Comparison of ENCODE assay signal across 9 cellular contexts in genomic region chr20:49568491-49569151, GRCh38. TPM values are rescaled to one million over a fixed set of nuclear protein-coding genes. Genes with fewer than 3 reads are reported as not detected.
DNase-seq lines count a peak whose midpoint lies in the region; ATAC-seq and TF ChIP-seq lines count a peak whose summit lies in the region.
"Had no signal": no experiment of that assay in that cellular context is flagged by ENCODE, and none has a peak within 500 bp of the region (broad histone marks: within the 10 kb centered on the region; RNA-seq: fewer than 3 reads in every experiment).

No MANE protein-coding gene starts in this region.

- peaks cover 49% of the 10 kb centered on the region for H3K27me3 Mint-ChIP-seq in activated CD4-positive, alpha-beta memory T cell treated with anti-CD3 and anti-CD28 coated beads for 36 hours
- peaks cover 53% of the 10 kb centered on the region for H3K27me3 Mint-ChIP-seq in activated CD4-positive, alpha-beta memory T cell treated with anti-CD3 and anti-CD28 coated beads, Interleukin-2, amount 10 ng/mL, durations not matched to agents 7 days and 5 days
- H3K27me3 Mint-ChIP-seq in endothelial cell (ENCODE audit: unreplicated experiment) = peaks cover 11% of the 10 kb centered on the region

- H3K4me3 ChIP-seq in liver (ENCODE audit: low read depth in 1 of 3, low read length in 3 of 3) (no peak overlapping the region), testis (peak overlapping the region; percentile 61 to 69)

- H3K27ac ChIP-seq in liver (ENCODE audit: low read depth in 1 of 2, low read length in 2 of 2) (peak overlapping the region in 1 of 2 donors; percentile 25), testis (peak overlapping the region; percentile 84 to 91)

- peak; percentile 9 for DNase-seq in activated CD4-positive, alpha-beta memory T cell treated with anti-CD3 and anti-CD28 coated beads for 36 hours
- DNase-seq in activated CD4-positive, alpha-beta memory T cell treated with anti-CD3 and anti-CD28 coated beads, Interleukin-2, amount 10 ng/mL, durations not matched to agents 7 days and 5 days = no peak
- DNase-seq in endothelial cell (ENCODE audit: low spot score) (no peak), testis (no peak), retina (no peak), NCI-H1417 treated with DMSO at 0.1 percent for 48 hours (lab: John Stamatoyannopoulos, UW) (no peak)
- DNase-seq: NCI-H1436 had no signal

- no peak overlapping the region for H3K4me3 Mint-ChIP-seq in activated CD4-positive, alpha-beta memory T cell treated with anti-CD3 and anti-CD28 coated beads for 36 hours
- H3K4me3 Mint-ChIP-seq in activated CD4-positive, alpha-beta memory T cell treated with anti-CD3 and anti-CD28 coated beads, Interleukin-2, amount 10 ng/mL, durations not matched to agents 7 days and 5 days = no peak overlapping the region
- peak overlapping the region; percentile 88 for H3K4me3 Mint-ChIP-seq in endothelial cell (ENCODE audit: unreplicated experiment)

- H3K9me3 ChIP-seq in liver (ENCODE audit: control insufficient read depth in 4 of 4, low read length in 3 of 4) (no peaks in the 10 kb centered on the region), testis (no peaks in the 10 kb centered on the region)

- peaks cover 14% of the 10 kb centered on the region for H3K4me1 Mint-ChIP-seq in activated CD4-positive, alpha-beta memory T cell treated with anti-CD3 and anti-CD28 coated beads for 36 hours (ENCODE audit: low read depth)
- H3K4me1 Mint-ChIP-seq in activated CD4-positive, alpha-beta memory T cell treated with anti-CD3 and anti-CD28 coated beads, Interleukin-2, amount 10 ng/mL, durations not matched to agents 7 days and 5 days = peaks cover 29% of the 10 kb centered on the region
- peaks cover 21% of the 10 kb centered on the region for H3K4me1 Mint-ChIP-seq in endothelial cell (ENCODE audit: unreplicated experiment)

- TF ChIP-seq CTCF in endothelial cell (IDR thresholded peaks at IDR 0.05; ENCODE audit: unreplicated experiment) (no peak), liver (IDR thresholded peaks at IDR 0.05; ENCODE audit: low read depth, low read length, missing input control) (no peak), testis (IDR thresholded peaks at IDR 0.05) (no peak)

- CTCF ChIA-PET in activated CD4-positive, alpha-beta memory T cell treated with anti-CD3 and anti-CD28 coated beads for 36 hours (lab: Charles Lee) = interaction anchor here (0.6 to 4.9 kb wide), 2 partner anchors 27 to 391 kb away, joined by 3 to 22 read pairs; no protein-coding TSS in a partner anchor
- CTCF ChIA-PET in activated CD4-positive, alpha-beta memory T cell treated with anti-CD3 and anti-CD28 coated beads, Interleukin-2, amount 10 ng/mL, durations not matched to agents 7 days and 5 days (lab: Charles Lee) = interaction anchor here (2.4 kb wide), 1 partner anchor 27 kb away, joined by 9 read pairs; no protein-coding TSS in a partner anchor

- H3K27me3 ChIP-seq in liver (ENCODE audit: control insufficient read depth in 4 of 4, insufficient read depth in 4 of 4, low read length in 3 of 4) (peaks cover 0 to 4% (median under 1%) of the 10 kb centered on the region in 4 donors), testis (no peaks in the 10 kb centered on the region)

- 66% methylated on average over 14 of the region's 14 CpGs for WGBS in liver
- 46% methylated on average over 14 of the region's 14 CpGs for WGBS in testis, 2 donors

- H3K27ac Mint-ChIP-seq in activated CD4-positive, alpha-beta memory T cell treated with anti-CD3 and anti-CD28 coated beads for 36 hours = no peak overlapping the region
- no peak overlapping the region for H3K27ac Mint-ChIP-seq in activated CD4-positive, alpha-beta memory T cell treated with anti-CD3 and anti-CD28 coated beads, Interleukin-2, amount 10 ng/mL, durations not matched to agents 7 days and 5 days
- H3K27ac Mint-ChIP-seq in endothelial cell (ENCODE audit: unreplicated experiment) = no peak overlapping the region

- intact Hi-C loops in activated CD4-positive, alpha-beta memory T cell treated with anti-CD3 and anti-CD28 coated beads for 36 hours (cut with micrococcal nuclease) = no loop called here
- intact Hi-C loops in testis (cut with DNase I; ENCODE audit: low total_unique reads) = no loop called here

- no peak for TF ChIP-seq RAD21 in liver (IDR thresholded peaks at IDR 0.05)

- TF ChIP-seq POLR2A in testis (IDR thresholded peaks at IDR 0.05) = no peak

- peaks cover 0 to 4% (median 1%) of the 10 kb centered on the region in 4 donors for H3K4me1 ChIP-seq in liver (ENCODE audit: control insufficient read depth in 4 of 4, insufficient read depth in 4 of 4, low read length in 3 of 4)
- H3K4me1 ChIP-seq in testis = peaks cover 18% of the 10 kb centered on the region

- POLR2A ChIA-PET in activated CD4-positive, alpha-beta memory T cell treated with anti-CD3 and anti-CD28 coated beads for 36 hours (lab: Charles Lee) = no interaction called here
- POLR2A ChIA-PET in activated CD4-positive, alpha-beta memory T cell treated with anti-CD3 and anti-CD28 coated beads, Interleukin-2, amount 10 ng/mL, durations not matched to agents 7 days and 5 days (lab: Charles Lee) = interaction anchor here (1.0 to 3.9 kb wide), 2 partner anchors 23 to 27 kb away, joined by 3 to 20 read pairs; no protein-coding TSS in a partner anchor

- H3K9me3 Mint-ChIP-seq in activated CD4-positive, alpha-beta memory T cell treated with anti-CD3 and anti-CD28 coated beads for 36 hours = no peaks in the 10 kb centered on the region
- peaks cover 2% of the 10 kb centered on the region for H3K9me3 Mint-ChIP-seq in activated CD4-positive, alpha-beta memory T cell treated with anti-CD3 and anti-CD28 coated beads, Interleukin-2, amount 10 ng/mL, durations not matched to agents 7 days and 5 days
- no peaks in the 10 kb centered on the region for H3K9me3 Mint-ChIP-seq in endothelial cell (ENCODE audit: unreplicated experiment)

- ATAC-seq in GM18517 (IDR thresholded peaks at IDR 0.05; ENCODE audit: unreplicated experiment) = no peak

- no peak overlapping the region for H3K9ac ChIP-seq in liver (ENCODE audit: low read depth in 1 of 2, low read length in 2 of 2)

- no peaks in the 10 kb centered on the region for H3K36me3 Mint-ChIP-seq in activated CD4-positive, alpha-beta memory T cell treated with anti-CD3 and anti-CD28 coated beads for 36 hours
- H3K36me3 Mint-ChIP-seq in activated CD4-positive, alpha-beta memory T cell treated with anti-CD3 and anti-CD28 coated beads, Interleukin-2, amount 10 ng/mL, durations not matched to agents 7 days and 5 days (ENCODE audit: low read depth) = peaks cover 2% of the 10 kb centered on the region
- no peaks in the 10 kb centered on the region for H3K36me3 Mint-ChIP-seq in endothelial cell (ENCODE audit: low read depth, unreplicated experiment)

- H3K36me3 ChIP-seq in liver (ENCODE audit: control insufficient read depth in 4 of 4, insufficient read depth in 3 of 4, low read depth in 1 of 4, low read length in 3 of 4) = no peaks in the 10 kb centered on the region
- no peaks in the 10 kb centered on the region for H3K36me3 ChIP-seq in testis (ENCODE audit: low read depth, missing control alignments)

TF ChIP-seq in liver, 16 proteins besides CTCF, POLR2A, EP300 and RAD21:
- no peak for TF ChIP-seq ZBTB33 (IDR thresholded peaks at IDR 0.05)
- peak; percentile 12 for TF ChIP-seq REST (IDR thresholded peaks at IDR 0.05)

RNA-seq across cellular contexts. Expression of gene PTGIS, which starts 0.7 kb away (rescaled TPM):
- 1 to 10 TPM; 1.8 TPM for total RNA-seq in activated CD4-positive, alpha-beta memory T cell treated with anti-CD3 and anti-CD28 coated beads for 36 hours
- 1 to 10 TPM; 1.6 to 2.8 TPM for total RNA-seq in activated CD4-positive, alpha-beta memory T cell treated with anti-CD3 and anti-CD28 coated beads, Interleukin-2, amount 10 ng/mL, durations not matched to agents 7 days and 5 days
- total RNA-seq in endothelial cell (ENCODE audit: unreplicated experiment) (12.2 TPM), liver (1 to 10 TPM; 2.4 to 6.3 TPM), testis (10 to 100 TPM; 12.2 to 13.0 TPM)
- polyA plus RNA-seq in liver (1 to 10 TPM; 2.2 to 5.2 TPM), testis (ENCODE audit: insufficient read depth, low read depth, low replicate concordance) (30.3 TPM)

Comparison
In these comparisons a context has a peak if more than half of its experiments do, and no peak if none do; other contexts are left out.
1. H3K4me3 ChIP-seq: peak in testis (2 of 2); none in liver (0 of 3).